14 cellular contexts compared by ENCODE assay signal in the genomic region with DNA sequence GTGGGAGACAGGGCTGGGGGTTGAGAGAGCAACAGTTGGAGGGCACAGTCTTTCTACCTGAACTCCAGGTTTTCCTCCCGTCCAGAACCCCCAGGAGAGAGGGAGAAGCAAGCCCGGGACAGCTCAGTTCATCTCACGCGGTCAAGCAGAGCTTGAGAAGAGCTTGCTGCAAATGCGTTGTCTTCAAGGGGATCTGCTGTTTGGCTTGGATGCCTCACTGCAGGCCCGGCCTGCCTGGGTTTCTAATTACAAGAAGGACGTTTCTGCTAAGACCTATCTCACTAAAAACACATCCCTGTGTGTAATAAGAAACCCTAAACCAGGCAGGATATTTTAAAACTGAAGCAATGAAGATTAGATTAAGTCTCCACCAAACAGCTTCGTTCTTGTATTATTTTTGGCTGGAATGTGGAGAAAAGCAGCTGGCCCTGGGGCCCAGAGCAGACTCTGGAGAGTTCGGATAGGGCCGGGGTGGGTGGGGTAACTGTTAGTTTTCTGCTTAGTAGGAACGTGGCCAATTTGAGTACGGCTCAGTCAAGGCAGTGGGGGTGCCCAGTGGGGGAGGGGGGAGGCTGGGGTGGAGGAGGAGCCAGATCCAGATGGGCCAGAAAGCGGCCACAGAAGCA. TPM values are rescaled to one million over a fixed set of nuclear protein-coding genes. Genes with fewer than 3 reads are reported as not detected.
A peak's percentile ranks its signal among the peaks of the same experiment; 100 is the strongest.
DNase-seq lines count a peak whose midpoint lies in the region; ATAC-seq and TF ChIP-seq lines count a peak whose summit lies in the region.
"Had no signal": no experiment of that assay in that cellular context is flagged by ENCODE, and none has a peak within 500 bp of the region (broad histone marks: within the 10 kb centered on the region; RNA-seq: fewer than 3 reads in every experiment).

No MANE protein-coding gene starts in this region.

- H3K27me3 Mint-ChIP-seq in H9 (ENCODE audit: low read depth) (peaks cover 96% of the 10 kb centered on the region), chondrocyte (ENCODE audit: low read depth) (no peaks in the 10 kb centered on the region)

- in situ Hi-C loops in gastrocnemius medialis (cut with MboI; ENCODE audit: low sequenced_read_pairs in 4 of 4), result no loop called here

- H3K27ac ChIP-seq in H9 (ENCODE audit: insufficient read length, low read depth, low read length), result no peak overlapping the region
- H3K27ac ChIP-seq in iPS-18a (ENCODE audit: low read length), result no peak overlapping the region
- peak overlapping the region; percentile 88 to 99 (median 91) for H3K27ac ChIP-seq in gastrocnemius medialis

- peaks cover 54 to 63% of the 10 kb centered on the region in 2 experiments for H3K4me1 Mint-ChIP-seq in H9
- H3K4me1 Mint-ChIP-seq in chondrocyte (ENCODE audit: low read depth), result peaks cover 79% of the 10 kb centered on the region

- no peak overlapping the region for H2BK12ac ChIP-seq in H9 (ENCODE audit: insufficient read length, low read depth, low read length)

- no CpG with 5 or more reads among the region's 13 CpGs for WGBS in H9 (ENCODE audit: extremely low coverage, insufficient read length, low lambda C conversion rate)

- no peak overlapping the region for H3T11ph ChIP-seq in H9 (ENCODE audit: low read length)

- no peak overlapping the region for H2BK15ac ChIP-seq in H9 (ENCODE audit: low read depth, low read length)

- no peaks in the 10 kb centered on the region for H3K79me2 ChIP-seq in H9 (ENCODE audit: insufficient read depth, low read length)

- no peak overlapping the region for H3K56ac ChIP-seq in H9 (ENCODE audit: insufficient read length, low read depth, low read length)

- H3K27ac Mint-ChIP-seq in H9 (peak overlapping the region in 1 of 3 experiments; percentile 22; a peak in 1 of 7 replicates), chondrocyte (ENCODE audit: unreplicated experiment) (peak overlapping the region; percentile 96)
- H3K27ac Mint-ChIP-seq: activated naive CD8-positive, alpha-beta T cell treated with anti-CD3 and anti-CD28 coated beads, Interleukin-2, amount 10 ng/mL, durations not matched to agents 7 days and 5 days; CD4-positive, CD25-positive, alpha-beta regulatory T cell; stimulated activated memory B cell treated with anti-CD40 and anti-IgM and Interleukin-4, amounts not matched to agents 10 μg/mL and 1 μg/mL and 100 μg/mL, for 72 hours had no signal

- peak in 1 of 2 donors; percentile 12 for ATAC-seq in gastrocnemius medialis
- ATAC-seq in HG03175 (IDR thresholded peaks at IDR 0.05; ENCODE audit: unreplicated experiment), result no peak
- ATAC-seq: stimulated activated memory B cell treated with anti-CD40 and anti-IgM and Interleukin-4, amounts not matched to agents 10 μg/mL and 1 μg/mL and 100 μg/mL, for 72 hours had no signal

- peaks cover 24% of the 10 kb centered on the region for H3K23me2 ChIP-seq in H9 (ENCODE audit: insufficient read length, low read depth, low read length, poor library complexity, severe bottlenecking)

- H3K4me3 ChIP-seq in iPS-18a (ENCODE audit: low read length), result peak overlapping the region; percentile 10
- peak overlapping the region in 2 of 4 donors; percentile 24 to 43 for H3K4me3 ChIP-seq in gastrocnemius medialis
- H3K4me3 ChIP-seq: skin epidermis had no signal

- peaks cover 38% of the 10 kb centered on the region for H3K27me3 ChIP-seq in H9 (ENCODE audit: insufficient read depth, low read length)
- H3K27me3 ChIP-seq in iPS-18a (ENCODE audit: control insufficient read depth, insufficient read depth, low read length), result peaks cover 50% of the 10 kb centered on the region
- H3K27me3 ChIP-seq in gastrocnemius medialis, result no peaks in the 10 kb centered on the region

- no peak overlapping the region for H4K91ac ChIP-seq in H9 (ENCODE audit: insufficient read length, low read depth, low read length)

- no peak overlapping the region for H2BK20ac ChIP-seq in H9 (ENCODE audit: low read depth, low read length, poor library complexity, severe bottlenecking)

- H3K18ac ChIP-seq in H9 (ENCODE audit: insufficient read length, low read depth, low read length), result peak overlapping the region; percentile 54

- no peak overlapping the region for H2AFZ ChIP-seq in H9 (ENCODE audit: low read length)

- TF ChIP-seq CTCF in H9 (conservative IDR thresholded peaks at IDR 0.05) (no peak), chondrocyte (IDR thresholded peaks at IDR 0.05) (no peak), gastrocnemius medialis (IDR thresholded peaks at IDR 0.05 in 4 of 5, conservative IDR thresholded peaks at IDR 0.05 in 1 of 5) (no peak)

- H3K4me1 ChIP-seq in H9 (ENCODE audit: insufficient read depth, low read length), result peaks cover 5% of the 10 kb centered on the region; the same call in 1 of the 2 replicates
- peaks cover 43% of the 10 kb centered on the region for H3K4me1 ChIP-seq in iPS-18a (ENCODE audit: control insufficient read depth, low read depth, low read length)
- H3K4me1 ChIP-seq in gastrocnemius medialis, result peaks cover 46 to 49% of the 10 kb centered on the region in 2 donors

- no peak overlapping the region for H2BK120ac ChIP-seq in H9 (ENCODE audit: low read depth, low read length, poor library complexity, severe bottlenecking)

- H2AK5ac ChIP-seq in H9 (ENCODE audit: insufficient read length, low read length), result no peak overlapping the region

- no peaks in the 10 kb centered on the region for H4K20me1 ChIP-seq in H9 (ENCODE audit: control insufficient read depth, insufficient read depth, insufficient read length)

- H3K9ac ChIP-seq in H9 (ENCODE audit: extremely low read depth, insufficient read length, low read length), result no peak overlapping the region
- no peak overlapping the region for H3K9ac ChIP-seq in iPS-18a (ENCODE audit: low read length)

- no peaks in the 10 kb centered on the region for H3K79me1 ChIP-seq in H9 (ENCODE audit: insufficient read depth, low read depth, low read length, poor library complexity, severe bottlenecking)

- no peak overlapping the region for H4K8ac ChIP-seq in H9 (replicated peaks; ENCODE audit: insufficient read length, low read depth, low read length)

- no peak overlapping the region for H3K4ac ChIP-seq in H9 (ENCODE audit: low read depth, low read length)

- no peak overlapping the region for H4K5ac ChIP-seq in H9 (ENCODE audit: insufficient read length, low read depth, low read length)

- no peak overlapping the region for H2BK5ac ChIP-seq in H9 (ENCODE audit: insufficient read length, low read length)

- intact Hi-C loops in gastrocnemius medialis (cut with DNase I; ENCODE audit: low total_unique reads), result no loop called here
- intact Hi-C loops in posterior cingulate gyrus (cut with DNase I), result no loop called here

- no peaks in the 10 kb centered on the region for H3K36me3 ChIP-seq in iPS-18a (ENCODE audit: control insufficient read depth, low read depth, low read length)
- no peaks in the 10 kb centered on the region for H3K36me3 ChIP-seq in gastrocnemius medialis

- H3K36me3 Mint-ChIP-seq in H9 (ENCODE audit: insufficient read depth in 1 of 3, low read depth in 3 of 3) (no peaks in the 10 kb centered on the region), chondrocyte (ENCODE audit: low read depth) (peaks cover 9% of the 10 kb centered on the region)
- H3K36me3 Mint-ChIP-seq: activated naive CD8-positive, alpha-beta T cell treated with anti-CD3 and anti-CD28 coated beads, Interleukin-2, amount 10 ng/mL, durations not matched to agents 7 days and 5 days; CD4-positive, CD25-positive, alpha-beta regulatory T cell; stimulated activated memory B cell treated with anti-CD40 and anti-IgM and Interleukin-4, amounts not matched to agents 10 μg/mL and 1 μg/mL and 100 μg/mL, for 72 hours had no signal

- H3K14ac ChIP-seq in H9 (ENCODE audit: insufficient read depth, low read length), result peak overlapping the region; percentile 61

- DNase-seq in H9 (no peak), chondrocyte (ENCODE audit: low spot score) (no peak), gastrocnemius medialis (peak in 1 of 2 donors; percentile 41), posterior cingulate gyrus (no peak), middle frontal gyrus (ENCODE audit: extremely low spot score, low spot score) (no peak)
- no peak for DNase-seq in activated CD4-positive, alpha-beta T cell treated with anti-CD3 and anti-CD28 coated beads for 1 hour
- DNase-seq: activated CD4-positive, alpha-beta T cell treated with anti-CD3 and anti-CD28 coated beads for 48 hours; activated naive CD8-positive, alpha-beta T cell treated with anti-CD3 and anti-CD28 coated beads, Interleukin-2, amount 10 ng/mL, durations not matched to agents 7 days and 5 days; CD4-positive, CD25-positive, alpha-beta regulatory T cell; hippocampal formation had no signal

- no peak overlapping the region for H3K23ac ChIP-seq in H9 (ENCODE audit: insufficient read length, low read depth, low read length)

- no peak overlapping the region; a peak in 1 of 5 replicates for H3K4me3 Mint-ChIP-seq in H9
- H3K4me3 Mint-ChIP-seq in chondrocyte (ENCODE audit: unreplicated experiment), result peak overlapping the region; percentile 56
- H3K4me3 Mint-ChIP-seq: activated naive CD8-positive, alpha-beta T cell treated with anti-CD3 and anti-CD28 coated beads, Interleukin-2, amount 10 ng/mL, durations not matched to agents 7 days and 5 days; CD4-positive, CD25-positive, alpha-beta regulatory T cell; stimulated activated memory B cell treated with anti-CD40 and anti-IgM and Interleukin-4, amounts not matched to agents 10 μg/mL and 1 μg/mL and 100 μg/mL, for 72 hours had no signal

- H3K9me3 ChIP-seq in H9 (ENCODE audit: control insufficient read depth, low read depth, low read length) (no peaks in the 10 kb centered on the region), iPS-18a (ENCODE audit: control insufficient read depth, low read depth, low read length) (no peaks in the 10 kb centered on the region), gastrocnemius medialis (no peaks in the 10 kb centered on the region)

- TF ChIP-seq POLR2A in gastrocnemius medialis (IDR thresholded peaks at IDR 0.05), result no peak

- H3K9me3 Mint-ChIP-seq in H9 (no peaks in the 10 kb centered on the region), chondrocyte (ENCODE audit: low read depth) (no peaks in the 10 kb centered on the region)
- H3K9me3 Mint-ChIP-seq: activated naive CD8-positive, alpha-beta T cell treated with anti-CD3 and anti-CD28 coated beads, Interleukin-2, amount 10 ng/mL, durations not matched to agents 7 days and 5 days; stimulated activated memory B cell treated with anti-CD40 and anti-IgM and Interleukin-4, amounts not matched to agents 10 μg/mL and 1 μg/mL and 100 μg/mL, for 72 hours had no signal

- no peak overlapping the region for H3K4me2 ChIP-seq in H9 (ENCODE audit: insufficient read depth, insufficient read length, low read length)

RNA-seq across cellular contexts. Expression of a gene that starts 6.0 kb away (rescaled TPM):
- total RNA-seq in H9 (2021) (1.3 and 1.4 TPM in 2 replicates), chondrocyte (34.0 to 74.0 TPM (median 34.9 TPM) in 3 replicates), gastrocnemius medialis (10 to 100 TPM in 1 of 4 donors, 1 to 10 TPM in 3; 3.7 to 11.7 (median 6.0) TPM)
- total RNA-seq: activated naive CD8-positive, alpha-beta T cell treated with anti-CD3 and anti-CD28 coated beads, Interleukin-2, amount 10 ng/mL, durations not matched to agents 7 days and 5 days; CD4-positive, CD25-positive, alpha-beta regulatory T cell had no signal

RNA-seq across cellular contexts. Expression of a gene that starts 59.1 kb away (rescaled TPM):
- total RNA-seq in H9 (2021) (14.3 and 15.2 TPM in 2 replicates), chondrocyte (11.5 to 15.2 TPM (median 12.0 TPM) in 3 replicates), gastrocnemius medialis (10 to 100 TPM in 1 of 4 donors, 1 to 10 TPM in 3; 6.3 to 11.2 (median 9.4) TPM)

Comparison
In these comparisons a context has a peak if more than half of its experiments do, and no peak if none do; other contexts are left out.
1. H3K27ac ChIP-seq: peak in gastrocnemius medialis (4 of 4); none in H9 (single experiment) and iPS-18a (single experiment).